In the genomic region with DNA sequence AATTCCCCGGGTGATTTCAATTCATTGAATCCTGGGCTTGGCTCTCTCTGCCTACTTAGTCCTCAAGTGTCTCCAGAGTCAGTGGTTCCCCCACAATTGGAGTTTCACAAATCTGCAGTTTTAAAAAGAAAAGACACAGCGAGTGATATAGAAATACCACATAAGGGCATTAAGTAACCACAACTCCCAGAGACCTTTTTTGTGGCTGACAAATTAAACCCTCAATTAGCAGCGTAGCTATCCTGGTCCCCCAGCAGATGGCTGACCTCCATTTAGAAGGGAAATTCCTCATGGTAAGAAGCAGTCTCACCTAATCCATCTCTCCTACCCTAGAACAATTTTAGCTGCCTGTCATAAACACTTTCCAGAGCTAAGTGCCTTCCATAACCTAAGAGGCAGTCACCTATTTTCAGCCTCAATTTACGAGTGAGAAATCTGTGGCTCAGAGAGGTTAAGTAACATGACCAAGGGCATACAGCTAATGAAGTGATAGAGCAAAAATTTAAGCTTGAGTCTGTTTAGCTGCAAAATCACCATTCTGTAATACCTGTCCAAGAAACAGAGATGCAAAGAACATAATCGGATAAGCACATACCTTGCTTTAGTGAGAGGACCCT, we compare ENCODE assay signal across 16 cellular contexts. TPM values are rescaled to one million over a fixed set of nuclear protein-coding genes. Genes with fewer than 3 reads are reported as not detected.
DNase-seq lines count a peak whose midpoint lies in the region; ATAC-seq, FAIRE-seq and TF ChIP-seq lines count a peak whose summit lies in the region.
"Had no signal": no experiment of that assay in that cellular context is flagged by ENCODE, and none has a peak within 500 bp of the region (broad histone marks: within the 10 kb centered on the region; RNA-seq: fewer than 3 reads in every experiment).

No MANE protein-coding gene starts in this region.

- CTCF ChIA-PET in GM12878 (lab: Yijun Ruan, JAX) (interaction anchor here (0.6 to 1.6 kb wide), 3 partner anchors 14 to 20 kb away, joined by 3 to 4 read pairs (median 3); no protein-coding TSS in a partner anchor), MCF 10A (lab: Yijun Ruan, JAX) (no interaction called here)

- SMC1A ChIA-PET in GM12878 (lab: Charles Lee; ENCODE audit: uncharacterized antibody, unreplicated experiment), result interaction anchor here (0.6 to 1.6 kb wide), 9 partner anchors 10 to 129 kb away, joined by 3 to 8 read pairs (median 4); no protein-coding TSS in a partner anchor

- H3K27me3 Mint-ChIP-seq in neural progenitor cell (ENCODE audit: insufficient read depth, low read depth), result no peaks in the 10 kb centered on the region
- peaks cover 18% of the 10 kb centered on the region for H3K27me3 Mint-ChIP-seq in MCF 10A (ENCODE audit: insufficient read depth, unreplicated experiment)

- BruUV-seq in GM12878 (replicated peaks; lab: Mats Ljungman, UMichigan) (no TSS peak), MCF 10A (replicated peaks; lab: Mats Ljungman, UMichigan) (no TSS peak)

- intact Hi-C loops in GM12878 (cut with micrococcal nuclease; ENCODE audit: unreplicated experiment) (no loop called here), MCF 10A (cut with micrococcal nuclease) (no loop called here)

- RAD21 ChIA-PET in GM12878 (lab: Charles Lee; ENCODE audit: unreplicated experiment), result interaction anchor here (0.5 to 1.6 kb wide), 3 partner anchors 16 to 685 kb away, joined by 3 read pairs; no protein-coding TSS in a partner anchor

- TF ChIP-seq CTCF in DOHH2 (IDR thresholded peaks at IDR 0.05; ENCODE audit: low read depth, low read length, poor library complexity, severe bottlenecking), result no peak
- TF ChIP-seq CTCF in GM12878 (IDR thresholded peaks at IDR 0.05 in 2 of 3, conservative IDR thresholded peaks at IDR 0.05 in 1 of 3; ENCODE audit: control insufficient read depth in 2 of 3, extremely low read depth in 1 of 3, insufficient read depth in 1 of 3, low read depth in 3 of 3, low read length in 3 of 3), result peak in 2 of 3 experiments; percentile 4 to 18; a peak in 2 of 6 replicates
- peak; percentile 24 for TF ChIP-seq CTCF in neural progenitor cell (IDR thresholded peaks at IDR 0.05)
- no peak for TF ChIP-seq CTCF in MCF 10A (IDR thresholded peaks at IDR 0.05; ENCODE audit: unreplicated experiment)

- peak; percentile 80 for DNase-seq in Karpas-422
- peak; percentile 73 for DNase-seq in GM12878 (ENCODE audit: low read depth, low spot score)
- peak; percentile 26 for DNase-seq in neural progenitor cell (ENCODE audit: low spot score)
- DNase-seq in urothelium cell line (ENCODE audit: low spot score), result no peak
- DNase-seq in activated CD4-positive, alpha-beta T cell treated with anti-CD3 and anti-CD28 coated beads, Interleukin-2, amount 50 U/mL, for 48 hours, result no peak
- no peak for DNase-seq in MCF 10A (ENCODE audit: unreplicated experiment)
- DNase-seq: activated CD4-positive, alpha-beta T cell treated with anti-CD3 and anti-CD28 coated beads for 48 hours; activated CD8-positive, alpha-beta memory T cell treated with anti-CD3 and anti-CD28 coated beads, Interleukin-2, amount 50 U/mL, for 48 hours; stimulated activated CD4-positive, alpha-beta T cell treated with anti-CD3 and anti-CD28 coated beads, Interleukin-1b, Interleukin-23, amount 100 ng/mL, for 48 hours had no signal

- FAIRE-seq in GM12878 (lab: Jason Lieb, UNC) (peak; percentile 13), urothelium cell line (lab: Jason Lieb, UNC) (no peak)
- FAIRE-seq: frontal cortex, HTR-8/SVneo, RCC 7860 had no signal

- H3K9me3 Mint-ChIP-seq in neural progenitor cell (peaks cover 13% of the 10 kb centered on the region), MCF 10A (ENCODE audit: unreplicated experiment) (peaks cover 9% of the 10 kb centered on the region)

- H3K27ac Mint-ChIP-seq in neural progenitor cell, result no peak overlapping the region
- H3K27ac Mint-ChIP-seq in MCF 10A (ENCODE audit: low read depth, unreplicated experiment), result no peak overlapping the region

- no peak for TF ChIP-seq POLR2A in GM12878 (IDR thresholded peaks at IDR 0.05; ENCODE audit: low read depth, low read length)

- H4K20me1 ChIP-seq in DOHH2 (ENCODE audit: control insufficient read depth, insufficient read depth, low read depth, low read length) (no peaks in the 10 kb centered on the region), Karpas-422 (ENCODE audit: insufficient read depth, low read depth, low read length) (no peaks in the 10 kb centered on the region), GM12878 (ENCODE audit: control insufficient read depth, insufficient read depth) (no peaks in the 10 kb centered on the region), neural progenitor cell (ENCODE audit: low read depth) (no peaks in the 10 kb centered on the region)

- POLR2A ChIA-PET in GM12878 (lab: Charles Lee) (interaction anchor here (0.5 to 1.0 kb wide), 2 partner anchors 22 to 48 kb away, joined by 3 to 5 read pairs; no protein-coding TSS in a partner anchor), MCF 10A (lab: Yijun Ruan, JAX) (interaction anchor here (0.7 kb wide), 1 partner anchor 655 kb away, joined by 3 read pairs; no protein-coding TSS in a partner anchor)

- H3K9me3 ChIP-seq in DOHH2 (ENCODE audit: control insufficient read depth, insufficient read depth, low read length) (no peaks in the 10 kb centered on the region), Karpas-422 (ENCODE audit: low read length) (no peaks in the 10 kb centered on the region; the same call in 1 of the 2 replicates), GM12878 (replicated peaks; ENCODE audit: control insufficient read depth, insufficient read depth, low read length) (peaks cover 3% of the 10 kb centered on the region; the same call in 2 of the 3 replicates), neural progenitor cell (ENCODE audit: low read depth) (no peaks in the 10 kb centered on the region)

- H3K9ac ChIP-seq in Karpas-422 (ENCODE audit: low read length), result peak overlapping the region; percentile 25
- no peak overlapping the region for H3K9ac ChIP-seq in GM12878 (ENCODE audit: control insufficient read depth, insufficient read depth, low read length)
- H3K9ac ChIP-seq in neural progenitor cell, result no peak overlapping the region

- H3K4me2 ChIP-seq in DOHH2 (ENCODE audit: low read length) (peak overlapping the region; percentile 57), Karpas-422 (ENCODE audit: low read depth, low read length, poor library complexity, severe bottlenecking) (peak overlapping the region; percentile 65), GM12878 (ENCODE audit: control insufficient read depth, insufficient read depth) (no peak overlapping the region), neural progenitor cell (no peak overlapping the region)

- peak; percentile 17 to 33; a peak in 1 of 4 replicates for TF ChIP-seq EP300 in GM12878 (IDR thresholded peaks at IDR 0.05; ENCODE audit: borderline replicate concordance in 1 of 2, control insufficient read depth in 1 of 2, low read depth in 2 of 2, low read length in 2 of 2)

- 9% methylated on average over 5 of the region's 5 CpGs for WGBS in GM12878 (ENCODE audit: insufficient coverage, insufficient replicate concordance, low lambda C conversion rate, missing lambda C conversion rate)

- H3K4me3 ChIP-seq in DOHH2 (ENCODE audit: low read length), result peak overlapping the region; percentile 16
- H3K4me3 ChIP-seq in Karpas-422 (ENCODE audit: low read length), result peak overlapping the region; percentile 44
- H3K4me3 ChIP-seq in GM12878, result no peak overlapping the region
- H3K4me3 ChIP-seq in neural progenitor cell, result no peak overlapping the region

- H2AFZ ChIP-seq in Karpas-422 (ENCODE audit: low read length) (no peak overlapping the region), GM12878 (ENCODE audit: control insufficient read depth, low read depth, low read length) (no peak overlapping the region), neural progenitor cell (replicated peaks) (no peak overlapping the region)

- peak; percentile 78 for ATAC-seq in GM12878
- ATAC-seq: left lobe of liver, sciatic nerve, SK-N-SH treated with all-trans-retinoic acid at 6 μM for 48 hours had no signal

- H3F3A ChIP-seq in DOHH2 (ENCODE audit: control insufficient read depth, insufficient read depth) (peaks cover 13% of the 10 kb centered on the region), neural progenitor cell (ENCODE audit: low read depth) (no peaks in the 10 kb centered on the region)

- H3K9me2 ChIP-seq in DOHH2 (replicated peaks; ENCODE audit: control insufficient read depth, low read length) (no peaks in the 10 kb centered on the region), Karpas-422 (replicated peaks; ENCODE audit: insufficient read depth, low read length) (no peaks in the 10 kb centered on the region)

- H3K4me1 ChIP-seq in DOHH2 (ENCODE audit: control insufficient read depth, low read length), result peaks cover 24% of the 10 kb centered on the region
- H3K4me1 ChIP-seq in Karpas-422 (ENCODE audit: low read length), result peaks cover 54% of the 10 kb centered on the region
- peaks cover 13% of the 10 kb centered on the region for H3K4me1 ChIP-seq in GM12878 (ENCODE audit: control insufficient read depth, insufficient read depth, low read length)
- H3K4me1 ChIP-seq in neural progenitor cell, result no peaks in the 10 kb centered on the region

- H3K36me3 ChIP-seq in DOHH2 (ENCODE audit: control insufficient read depth, low read length) (no peaks in the 10 kb centered on the region), Karpas-422 (ENCODE audit: insufficient read depth, low read length) (peaks cover 2% of the 10 kb centered on the region; the same call in 1 of the 2 replicates), GM12878 (ENCODE audit: control insufficient read depth in 2 of 2, insufficient read depth in 2 of 2, low read length in 1 of 2) (no peaks in the 10 kb centered on the region), neural progenitor cell (no peaks in the 10 kb centered on the region)

- no peak for TF ChIP-seq RAD21 in GM12878 (IDR thresholded peaks at IDR 0.05; ENCODE audit: insufficient read depth, low read depth, low read length)

- H3K4me1 Mint-ChIP-seq in neural progenitor cell, result peaks cover 3% of the 10 kb centered on the region
- H3K4me1 Mint-ChIP-seq in MCF 10A (ENCODE audit: insufficient read depth, unreplicated experiment), result no peaks in the 10 kb centered on the region

- H3K4me3 Mint-ChIP-seq in neural progenitor cell (no peak overlapping the region), MCF 10A (ENCODE audit: unreplicated experiment) (no peak overlapping the region)

- in situ Hi-C loops in GM12878 (cut with MboI), result no loop called here

- H3K27me3 ChIP-seq in DOHH2 (ENCODE audit: control insufficient read depth, low read length) (peaks cover 5% of the 10 kb centered on the region; the same call in 1 of the 2 replicates), Karpas-422 (ENCODE audit: low read length) (no peaks in the 10 kb centered on the region), GM12878 (replicated peaks in 1 of 2; ENCODE audit: control insufficient read depth in 2 of 2, insufficient read depth in 2 of 2, low read length in 1 of 2) (no peaks in the 10 kb centered on the region; a peak in 1 of 4 replicates), neural progenitor cell (no peaks in the 10 kb centered on the region)

- H3K27ac ChIP-seq in DOHH2 (ENCODE audit: low read depth, low read length), result no peak overlapping the region
- H3K27ac ChIP-seq in Karpas-422 (ENCODE audit: low read length), result peak overlapping the region; percentile 89
- H3K27ac ChIP-seq in GM12878 (ENCODE audit: control insufficient read depth, insufficient read depth), result no peak overlapping the region
- no peak overlapping the region for H3K27ac ChIP-seq in neural progenitor cell

- no peaks in the 10 kb centered on the region for H3K79me2 ChIP-seq in DOHH2 (ENCODE audit: control insufficient read depth, low read length)
- H3K79me2 ChIP-seq in Karpas-422 (ENCODE audit: low read length), result no peaks in the 10 kb centered on the region
- no peaks in the 10 kb centered on the region for H3K79me2 ChIP-seq in GM12878 (ENCODE audit: control insufficient read depth, insufficient read depth, low read length)
- H3K79me2 ChIP-seq in neural progenitor cell (ENCODE audit: low read depth), result no peaks in the 10 kb centered on the region

- H3K36me3 Mint-ChIP-seq in neural progenitor cell, result no peaks in the 10 kb centered on the region
- peaks cover 6% of the 10 kb centered on the region for H3K36me3 Mint-ChIP-seq in MCF 10A (ENCODE audit: insufficient read depth, unreplicated experiment)

RNA-seq across cellular contexts. Expression of a gene that starts 56.0 kb away (rescaled TPM):
- 3.6 and 5.3 TPM in 2 replicates for total RNA-seq in Karpas-422 (2014; rRNA removed; shearing (Covaris generic); ENCODE audit: low replicate concordance)
- total RNA-seq in GM12878 (2013; cell fraction: nucleolus; rRNA removed), result 21.4 and 22.5 TPM in 2 replicates
- total RNA-seq in GM12878 (2014; rRNA removed), result 2.8 and 3.6 TPM in 2 replicates
- total RNA-seq in GM12878 (2014; rRNA removed; fragmentation: Illumina TruSeq; extraction: Trizol), result 3.4 and 4.1 TPM in 2 replicates
- 4.0 TPM in 2 replicates for total RNA-seq in GM12878 (2021)
- 2.0 TPM for polyA plus RNA-seq in GM12878 (2011; ENCODE audit: low read depth)
- polyA plus RNA-seq in GM12878 (2011; rRNA removed), result 4.4 and 5.2 TPM in 2 replicates
- 3.0 and 3.2 TPM in 2 replicates for polyA plus RNA-seq in GM12878 (2011; cell fraction: cytosol; rRNA removed)
- 8.5 and 13.1 TPM in 2 replicates for polyA plus RNA-seq in GM12878 (2011; cell fraction: nucleus; rRNA removed)
- polyA plus RNA-seq in GM12878 (2012), result 1.6 and 2.8 TPM in 2 replicates
- 3.0 and 3.3 TPM in 2 replicates for polyA plus RNA-seq in GM12878 (2014; fragmentation: Illumina TruSeq; extraction: Trizol)
- polyA plus RNA-seq in GM12878 (2014; fragmentation: Nextera tagmentation; extraction: Ambion mirVana), result under 1 TPM; 0.56 to 0.66 TPM
- polyA plus RNA-seq in GM12878 (2014; rRNA removed), result 2.4 and 2.6 TPM in 2 replicates
- polyA plus RNA-seq in GM12878 (2016; fragmentation: Nextera tagmentation; extraction: Ambion mirVana), result 1 to 10 TPM in 1 of 2 experiments, under 1 TPM in 1; 0.93 to 2.6 TPM
- 6.4 and 6.7 TPM in 2 replicates for polyA minus RNA-seq in GM12878 (2011; rRNA and poly(A)+ RNA removed)
- 2.1 and 3.5 TPM in 2 replicates for polyA minus RNA-seq in GM12878 (2011; cell fraction: cytosol; rRNA and poly(A)+ RNA removed)
- 4.2 and 6.6 TPM in 2 replicates for polyA minus RNA-seq in GM12878 (2011; cell fraction: nucleus; rRNA and poly(A)+ RNA removed)
- 18.5 and 22.0 TPM in 2 replicates for total RNA-seq in neural progenitor cell (ENCODE audit: low replicate concordance)
- 5.5 and 6.5 TPM in 2 replicates for total RNA-seq in MCF 10A (2022)

Comparison
In these comparisons a context has a peak if more than half of its experiments do, and no peak if none do; other contexts are left out.
1. H3K4me2 ChIP-seq: peak in DOHH2 (single experiment) and Karpas-422 (single experiment); none in GM12878 (single experiment) and neural progenitor cell (single experiment).
2. H3K4me3 ChIP-seq: peak in DOHH2 (single experiment) and Karpas-422 (single experiment); none in GM12878 (single experiment) and neural progenitor cell (single experiment).
3. CTCF ChIP-seq: peak in GM12878 (2 of 3) and neural progenitor cell (single experiment); none in DOHH2 (single experiment) and MCF 10A (single experiment).
4. DNase-seq: peak in Karpas-422 (single experiment), GM12878 (single experiment) and neural progenitor cell (single experiment); none in urothelium cell line (single experiment), activated CD4-positive, alpha-beta T cell treated with anti-CD3 and anti-CD28 coated beads, Interleukin-2, amount 50 U/mL, for 48 hours (0 of 2) and MCF 10A (single experiment).